Comparison of ENCODE assay signal across 10 cellular contexts in genomic region chr10:71770789-71771188, GRCh38. TPM values are rescaled to one million over a fixed set of nuclear protein-coding genes. Genes with fewer than 3 reads are reported as not detected.
A peak's percentile ranks its signal among the peaks of the same experiment; 100 is the strongest.
DNase-seq lines count a peak whose midpoint lies in the region; ATAC-seq and TF ChIP-seq lines count a peak whose summit lies in the region.
"Had no signal": no experiment of that assay in that cellular context is flagged by ENCODE, and none has a peak within 500 bp of the region (broad histone marks: within the 10 kb centered on the region; RNA-seq: fewer than 3 reads in every experiment).

No MANE protein-coding gene starts in this region.

- H3K4me2 ChIP-seq in osteoblast (ENCODE audit: insufficient read depth, low read length): peak overlapping the region; percentile 17

- H3K27ac ChIP-seq in osteoblast (ENCODE audit: low read depth, low read length): peak overlapping the region; percentile 92

- H3K27me3 Mint-ChIP-seq in effector memory CD8-positive, alpha-beta T cell: no peaks in the 10 kb centered on the region

- H3K4me1 Mint-ChIP-seq in effector memory CD8-positive, alpha-beta T cell (ENCODE audit: low read depth in 2 of 2): peaks cover 76 to 78% of the 10 kb centered on the region in 2 donors

- no peak overlapping the region for H2AFZ ChIP-seq in osteoblast (ENCODE audit: low read length)

- H4K20me1 ChIP-seq in osteoblast (ENCODE audit: insufficient read depth, low read length): no peaks in the 10 kb centered on the region

- DNase-seq in AG10803 (ENCODE audit: low read depth): peak; percentile 49
- DNase-seq in RPMI7951 (ENCODE audit: low read depth): peak; percentile 18
- DNase-seq in effector memory CD8-positive, alpha-beta T cell: no peak
- peak; percentile 73 for DNase-seq in osteoblast (ENCODE audit: insufficient read length, low spot score, missing footprints)
- no peak for DNase-seq in OCI-M1 (lab: John Stamatoyannopoulos, UW)
- DNase-seq in stimulated activated CD4-positive, alpha-beta T cell treated with anti-CD3 and anti-CD28 coated beads, Interleukin-12 subunit alpha, Interleukin-12 subunit beta, amount 100 ng/mL, for 4 hours: no peak
- DNase-seq in dedifferentiated amniotic fluid mesenchymal stem cell (ENCODE audit: extremely low spot score): no peak
- DNase-seq: activated effector memory CD4-positive, alpha-beta T cell treated with anti-CD3 and anti-CD28 coated beads, Interleukin-2, amount 50 U/mL, for 16 hours; SIG-M5 had no signal

- no peaks in the 10 kb centered on the region for H3K27me3 ChIP-seq in osteoblast (ENCODE audit: insufficient read depth, low read length)

- peak overlapping the region; percentile 96 for H3K4me3 ChIP-seq in AG10803 (ENCODE audit: low read length)
- H3K4me3 ChIP-seq in osteoblast (ENCODE audit: insufficient read depth, low read length): peak overlapping the region; percentile 10

- H3K9me3 ChIP-seq in osteoblast (ENCODE audit: low read depth, low read length): no peaks in the 10 kb centered on the region

- peaks cover 55% of the 10 kb centered on the region for H3K36me3 Mint-ChIP-seq in effector memory CD8-positive, alpha-beta T cell (ENCODE audit: insufficient read depth)

- H3K4me1 ChIP-seq in osteoblast (ENCODE audit: insufficient read depth, low read length): peaks cover 78% of the 10 kb centered on the region

- no peaks in the 10 kb centered on the region for H3K36me3 ChIP-seq in osteoblast (ENCODE audit: insufficient read depth, low read length)

- TF ChIP-seq CTCF in AG10803 (conservative IDR thresholded peaks at IDR 0.05; ENCODE audit: low read length) (no peak), osteoblast (IDR thresholded peaks at IDR 0.05; ENCODE audit: extremely low read depth, low read depth, low read length) (no peak)

- peak overlapping the region; percentile 96 to 97 for H3K27ac Mint-ChIP-seq in effector memory CD8-positive, alpha-beta T cell

- peaks cover 21% of the 10 kb centered on the region for H3K79me2 ChIP-seq in osteoblast (ENCODE audit: insufficient read depth, low read length)

- no peak for ATAC-seq in effector memory CD8-positive, alpha-beta T cell (replicated peaks)
- no peak for ATAC-seq in GM18867 (IDR thresholded peaks at IDR 0.05; ENCODE audit: unreplicated experiment)

- H3K4me3 Mint-ChIP-seq in effector memory CD8-positive, alpha-beta T cell: peak overlapping the region; percentile 96 to 97

- H3K9me3 Mint-ChIP-seq in effector memory CD8-positive, alpha-beta T cell: no peaks in the 10 kb centered on the region

RNA-seq across cellular contexts. Expression of gene VSIR, which starts 2.5 kb away (rescaled TPM):
- 1.6 and 1.7 TPM in 2 replicates for total RNA-seq in RPMI7951 (2014; rRNA removed; shearing (Covaris generic))
- total RNA-seq in osteoblast: 69.5 and 75.3 TPM in 2 replicates

RNA-seq across cellular contexts. Expression of gene C10orf105, which starts 51.2 kb away (rescaled TPM):
- 0.10 and 0.12 TPM in 2 replicates for total RNA-seq in RPMI7951 (2014; rRNA removed; shearing (Covaris generic))
- total RNA-seq in osteoblast: under 0.01 TPM in 1 of 2 replicates, not detected in the other

Comparison
In these comparisons a context has a peak if more than half of its experiments do, and no peak if none do; other contexts are left out.
1. DNase-seq: peak in AG10803 (single experiment), RPMI7951 (single experiment) and osteoblast (single experiment); none in effector memory CD8-positive, alpha-beta T cell (0 of 3), OCI-M1 (single experiment), stimulated activated CD4-positive, alpha-beta T cell treated with anti-CD3 and anti-CD28 coated beads, Interleukin-12 subunit alpha, Interleukin-12 subunit beta, amount 100 ng/mL, for 4 hours (single experiment) and dedifferentiated amniotic fluid mesenchymal stem cell (single experiment).
2. RNA of gene VSIR, which starts 2.5 kb away (total RNA-seq): 69.5 to 75.3 TPM in osteoblast; 1.6 to 1.7 TPM in RPMI7951; every median in the first group is over 10 times any median in the second.